Comparison of ENCODE assay signal across 12 cellular contexts in genomic region chr1:25907473-25908058, GRCh38.
DNase-seq lines count a peak whose midpoint lies in the region; ATAC-seq and TF ChIP-seq lines count a peak whose summit lies in the region.
"Had no signal": no experiment of that assay in that cellular context is flagged by ENCODE, and none has a peak within 500 bp of the region (broad histone marks: within the 10 kb centered on the region; RNA-seq: fewer than 3 reads in every experiment).

No MANE protein-coding gene starts in this region.

- TF ChIP-seq CTCF in neutrophil (IDR thresholded peaks at IDR 0.05) (no peak), coronary artery (IDR thresholded peaks at IDR 0.05) (no peak), GM13977 (IDR thresholded peaks at IDR 0.05; ENCODE audit: extremely low read depth, insufficient read depth, missing control alignments) (no peak)

- no peaks in the 10 kb centered on the region for H3K27me3 ChIP-seq in HUES48 (ENCODE audit: control insufficient read depth, insufficient read depth, low read length)
- H3K27me3 ChIP-seq in neutrophil: peaks cover 28% of the 10 kb centered on the region
- H3K27me3 ChIP-seq: BE2C, heart right ventricle, stomach had no signal

- peak overlapping the region; percentile 63; the same call in 1 of the 2 replicates for H3K9ac ChIP-seq in HUES48 (ENCODE audit: low read depth, low read length)

- no peak overlapping the region for H3K4me3 ChIP-seq in HUES48 (ENCODE audit: low read depth, low read length)
- no peak overlapping the region for H3K4me3 ChIP-seq in neutrophil (ENCODE audit: low read depth in 1 of 2, low read length in 1 of 2)
- H3K4me3 ChIP-seq in coronary artery: no peak overlapping the region

- ATAC-seq in HG02759 (IDR thresholded peaks at IDR 0.05; ENCODE audit: unreplicated experiment): no peak

- H3K27ac ChIP-seq in HUES48 (ENCODE audit: low read depth, low read length): no peak overlapping the region
- H3K27ac ChIP-seq in caudate nucleus (ENCODE audit: low read depth, low read length): peak overlapping the region; percentile 54
- peak overlapping the region; percentile 5 for H3K27ac ChIP-seq in neutrophil
- no peak overlapping the region for H3K27ac ChIP-seq in coronary artery

- H3K36me3 ChIP-seq in HUES48 (ENCODE audit: control insufficient read depth, insufficient read depth, low read length) (peaks cover 20% of the 10 kb centered on the region), neutrophil (no peaks in the 10 kb centered on the region)

- peak overlapping the region; percentile 10 for H3K27ac Mint-ChIP-seq in T-helper 2 cell treated with Interferon-gamma antibody and Interleukin-4, amounts not matched to agents 5 μg/mL and 100 μg/mL, for 36 hours

- no peaks in the 10 kb centered on the region for H3K9me3 ChIP-seq in HUES48 (ENCODE audit: control insufficient read depth, insufficient read depth, low read length)
- no peaks in the 10 kb centered on the region for H3K9me3 ChIP-seq in neutrophil
- H3K9me3 ChIP-seq: BE2C, heart right ventricle, stomach had no signal

- H3K27me3 Mint-ChIP-seq in T-helper 2 cell treated with Interferon-gamma antibody and Interleukin-4, amounts not matched to agents 5 μg/mL and 100 μg/mL, for 36 hours (ENCODE audit: low read depth): peaks cover 27% of the 10 kb centered on the region
- H3K27me3 Mint-ChIP-seq: activated T-cell treated with anti-CD3 and anti-CD28 coated beads, Interleukin-2, amount 50 U/mL, for 24 hours had no signal

- H3K9me3 Mint-ChIP-seq in T-helper 2 cell treated with Interferon-gamma antibody and Interleukin-4, amounts not matched to agents 5 μg/mL and 100 μg/mL, for 36 hours: no peaks in the 10 kb centered on the region
- H3K9me3 Mint-ChIP-seq: activated T-cell treated with anti-CD3 and anti-CD28 coated beads, Interleukin-2, amount 50 U/mL, for 24 hours had no signal

- peaks cover 30% of the 10 kb centered on the region for H3K4me1 Mint-ChIP-seq in T-helper 2 cell treated with Interferon-gamma antibody and Interleukin-4, amounts not matched to agents 5 μg/mL and 100 μg/mL, for 36 hours (ENCODE audit: low read depth)

- peak overlapping the region; percentile 75 for H3K4me3 Mint-ChIP-seq in T-helper 2 cell treated with Interferon-gamma antibody and Interleukin-4, amounts not matched to agents 5 μg/mL and 100 μg/mL, for 36 hours

- peaks cover 23% of the 10 kb centered on the region for H3K4me1 ChIP-seq in HUES48 (ENCODE audit: control insufficient read depth, insufficient read depth, low read length)
- peaks cover 21 to 25% of the 10 kb centered on the region in 2 experiments for H3K4me1 ChIP-seq in neutrophil (ENCODE audit: control insufficient read depth in 1 of 2, insufficient read depth in 1 of 2, low read depth in 1 of 2, low read length in 1 of 2)

- peaks cover 21% of the 10 kb centered on the region for H3K36me3 Mint-ChIP-seq in T-helper 2 cell treated with Interferon-gamma antibody and Interleukin-4, amounts not matched to agents 5 μg/mL and 100 μg/mL, for 36 hours (ENCODE audit: low read depth)

- DNase-seq in T-helper 2 cell treated with Interferon-gamma antibody and Interleukin-4, amounts not matched to agents 5 μg/mL and 100 μg/mL, for 36 hours (ENCODE audit: low spot score): no peak
- DNase-seq in T-helper 2 cell (no peak), caudate nucleus (lab: John Stamatoyannopoulos, UW) (peak in 2 of 61 donors; percentile 8 to 26), coronary artery (ENCODE audit: low spot score) (no peak), GM13977 (ENCODE audit: low spot score) (no peak)
- DNase-seq: activated T-cell treated with anti-CD3 and anti-CD28 coated beads, Interleukin-2, amount 50 U/mL, for 24 hours; heart right ventricle had no signal

- in situ Hi-C loops in GM13977 (cut with MboI; ENCODE audit: low pct_unique_long_range_greater_than_20kb, low sequenced_read_pairs, unreplicated experiment): no loop called here

Comparison
In these comparisons a context has a peak if more than half of its experiments do, and no peak if none do; other contexts are left out.
1. H3K27ac ChIP-seq: peak in caudate nucleus (single experiment) and neutrophil (single experiment); none in HUES48 (single experiment) and coronary artery (0 of 2).